ENCODE assay signal across 25 cellular contexts in the genomic region with DNA sequence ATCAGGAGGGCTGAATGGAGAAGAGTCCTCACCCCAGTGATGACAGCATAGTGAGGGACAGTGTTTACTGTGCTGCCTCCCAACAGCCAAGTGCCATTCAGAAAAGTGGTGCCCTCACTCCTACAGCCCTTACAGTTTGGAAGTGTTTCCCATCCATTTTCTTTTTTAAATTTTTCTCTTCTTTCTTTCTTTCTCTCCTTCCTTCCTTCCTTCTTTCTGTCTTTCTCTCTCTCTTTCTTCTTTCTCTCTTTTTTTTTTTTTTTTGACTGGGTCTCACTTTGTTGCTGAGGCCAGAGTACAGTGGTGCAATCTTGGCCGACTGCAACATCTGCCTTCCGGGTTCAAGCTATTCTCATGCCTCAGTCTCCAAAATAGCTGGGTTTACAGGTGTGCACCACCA.
A peak's percentile ranks its signal among the peaks of the same experiment; 100 is the strongest.
DNase-seq lines count a peak whose midpoint lies in the region; ATAC-seq, FAIRE-seq and TF ChIP-seq lines count a peak whose summit lies in the region.
"Had no signal": no experiment of that assay in that cellular context is flagged by ENCODE, and none has a peak within 500 bp of the region (broad histone marks: within the 10 kb centered on the region; RNA-seq: fewer than 3 reads in every experiment).

No MANE protein-coding gene starts in this region.

- intact Hi-C loops in activated CD4-positive, alpha-beta T cell treated with anti-CD3 and anti-CD28 coated beads, Interleukin-2, amount 10 ng/mL, durations not matched to agents 24 days and 14 days (cut with micrococcal nuclease): loop anchor here (2.0 kb wide), 2 partner anchors 23 to 63 kb away; no protein-coding TSS in a partner anchor

- POLR2A ChIA-PET in HEK293 (lab: Yijun Ruan, JAX): no interaction called here
- POLR2A ChIA-PET in H1 (lab: Charles Lee; ENCODE audit: partially characterized antibody): no interaction called here

- TF ChIP-seq RAD21 in H1 (IDR thresholded peaks at IDR 0.05 in 1 of 2, conservative IDR thresholded peaks at IDR 0.05 in 1 of 2; ENCODE audit: low read depth in 2 of 2, low read length in 2 of 2): no peak

- H4K91ac ChIP-seq in H1 (replicated peaks; ENCODE audit: insufficient read length, low read length): no peak overlapping the region

- 0 out of 2 replicates have a peak overlapping the region, but pooled peaks have one; percentile 7 for H2BK20ac ChIP-seq in H1 (ENCODE audit: low read length)

- H3K79me1 ChIP-seq in H1 (ENCODE audit: low read depth, low read length): no peaks in the 10 kb centered on the region

- no peak for TF ChIP-seq EP300 in H1 (IDR thresholded peaks at IDR 0.05; ENCODE audit: borderline replicate concordance in 1 of 2, low read depth in 2 of 2, low read length in 2 of 2)

- H2AK5ac ChIP-seq in H1 (ENCODE audit: low read depth, low read length): no peak overlapping the region; the same call in 1 of the 2 replicates

- no peak overlapping the region for H4K5ac ChIP-seq in H1 (ENCODE audit: insufficient read length, low read depth, low read length)

- no peak for ATAC-seq in activated CD4-positive, CD25-positive, alpha-beta regulatory T cell treated with anti-CD3 and anti-CD28 coated beads, Interleukin-2, amount 50 U/mL, for 24 hours
- ATAC-seq in GM18861 (IDR thresholded peaks at IDR 0.05; ENCODE audit: unreplicated experiment): no peak
- ATAC-seq: A549, HCT116 had no signal

- H3K27ac Mint-ChIP-seq in activated CD4-positive, alpha-beta T cell treated with anti-CD3 and anti-CD28 coated beads, Interleukin-2, amount 10 ng/mL, durations not matched to agents 24 days and 14 days: peak overlapping the region; percentile 39
- H3K27ac Mint-ChIP-seq: CD14-positive monocyte; CD4-positive, alpha-beta T cell; H9; HFFc6 had no signal

- WGBS in H1 (ENCODE audit: extremely low coverage in 1 of 2, insufficient coverage in 1 of 2, insufficient read length in 1 of 2, insufficient replicate concordance in 2 of 2, low coverage in 1 of 2, low lambda C conversion rate in 2 of 2, missing lambda C conversion rate in 1 of 2), 2 experiments: 95% methylated on average over 2 of the region's 2 CpGs; no CpG with 5 or more reads in 1 of the 2 experiments

- H3K14ac ChIP-seq in H1 (ENCODE audit: insufficient read length): no peak overlapping the region

- H3K4me3 ChIP-seq in HEK293 (ENCODE audit: low read depth, low read length) (no peak overlapping the region), H1 (ENCODE audit: extremely low read depth in 1 of 4, insufficient read depth in 2 of 4, low read depth in 3 of 4, low read length in 4 of 4) (no peak overlapping the region)
- H3K4me3 ChIP-seq: A549; BLaER1 treated with 17β-estradiol and CSF1 and Interleukin-3, amounts not matched to agents 10 nM and 100 nM had no signal

- no peak overlapping the region for H3K4me3 Mint-ChIP-seq in activated CD4-positive, alpha-beta T cell treated with anti-CD3 and anti-CD28 coated beads, Interleukin-2, amount 10 ng/mL, durations not matched to agents 24 days and 14 days
- H3K4me3 Mint-ChIP-seq: CD14-positive monocyte; CD4-positive, alpha-beta T cell; CD8-positive, alpha-beta memory T cell; H9; HFFc6 had no signal

- H3K79me2 ChIP-seq in H1 (ENCODE audit: control insufficient read depth in 1 of 2, insufficient read depth in 2 of 2, low read length in 2 of 2): no peaks in the 10 kb centered on the region

- H3K9me3 ChIP-seq in HEK293 (ENCODE audit: control insufficient read depth, insufficient read depth, low read depth, low read length) (no peaks in the 10 kb centered on the region), H1 (ENCODE audit: insufficient read depth in 2 of 2, low read depth in 1 of 2, low read length in 1 of 2) (no peaks in the 10 kb centered on the region)
- H3K9me3 ChIP-seq: BE2C; BLaER1 treated with 17β-estradiol and CSF1 and Interleukin-3, amounts not matched to agents 10 nM and 100 nM had no signal

- CTCF ChIA-PET in HEK293 (lab: Yijun Ruan, JAX): interaction anchor here (0.5 to 1.5 kb wide), 2 partner anchors 9 to 16 kb away, joined by 7 to 8 read pairs; no protein-coding TSS in a partner anchor
- CTCF ChIA-PET in H1 (lab: Charles Lee; ENCODE audit: partially characterized antibody): interaction anchor here (0.8 to 1.5 kb wide), 3 partner anchors 11 to 207 kb away, joined by 3 to 5 read pairs (median 3); no protein-coding TSS in a partner anchor

- H2BK12ac ChIP-seq in H1 (ENCODE audit: low read depth, low read length): no peak overlapping the region

- no peak overlapping the region for H2BK15ac ChIP-seq in H1 (ENCODE audit: low read length)

- peaks cover 7% of the 10 kb centered on the region for H3K4me1 ChIP-seq in HEK293 (ENCODE audit: control insufficient read depth, insufficient read depth, low read length)
- H3K4me1 ChIP-seq in H1 (replicated peaks in 1 of 4; ENCODE audit: control insufficient read depth in 3 of 4, insufficient read depth in 4 of 4, low read length in 3 of 4): peaks cover 2 to 4% (median 3%) of the 10 kb centered on the region in 4 experiments; a peak in 3 of 7 replicates
- H3K4me1 ChIP-seq: A549, BE2C had no signal

- no peaks in the 10 kb centered on the region for H3K23me2 ChIP-seq in H1 (ENCODE audit: low read depth, low read length)

- no peaks in the 10 kb centered on the region for H4K20me1 ChIP-seq in H1 (replicated peaks in 1 of 2; ENCODE audit: control insufficient read depth in 1 of 2, insufficient read depth in 2 of 2, low read length in 2 of 2)
- H4K20me1 ChIP-seq: BLaER1 treated with 17β-estradiol and CSF1 and Interleukin-3, amounts not matched to agents 10 nM and 100 nM had no signal

- H3K23ac ChIP-seq in H1 (ENCODE audit: insufficient read length): no peak overlapping the region

- no peak overlapping the region for H2BK5ac ChIP-seq in H1 (ENCODE audit: low read depth, low read length)

- no peak overlapping the region for H4K8ac ChIP-seq in H1 (ENCODE audit: extremely low read depth, insufficient read depth, low read length)

- no peaks in the 10 kb centered on the region for H3K9me3 Mint-ChIP-seq in activated CD4-positive, alpha-beta T cell treated with anti-CD3 and anti-CD28 coated beads, Interleukin-2, amount 10 ng/mL, durations not matched to agents 24 days and 14 days
- H3K9me3 Mint-ChIP-seq: CD4-positive, alpha-beta T cell; H9 had no signal

- H3K27ac ChIP-seq in HEK293 (ENCODE audit: extremely low read depth, low read depth, low read length) (no peak overlapping the region), H1 (ENCODE audit: low read depth, low read length) (no peak overlapping the region)
- H3K27ac ChIP-seq: A549; BLaER1 treated with 17β-estradiol and CSF1 and Interleukin-3, amounts not matched to agents 10 nM and 100 nM had no signal

- H3K18ac ChIP-seq in H1 (ENCODE audit: extremely low read depth, low read length): no peak overlapping the region

- FAIRE-seq in H1 (lab: Jason Lieb, UNC) (no peak), urothelium cell line (lab: Jason Lieb, UNC) (peak; percentile 59)
- FAIRE-seq: D721Med, GM12891, GM18507 had no signal

- no peak overlapping the region for H3K4me2 ChIP-seq in H1 (ENCODE audit: insufficient read depth in 1 of 2, low read depth in 2 of 2, low read length in 2 of 2)
- H3K4me2 ChIP-seq: A549; BLaER1 treated with 17β-estradiol and CSF1 and Interleukin-3, amounts not matched to agents 10 nM and 100 nM had no signal

- H3K36me3 ChIP-seq in HEK293 (ENCODE audit: control insufficient read depth in 2 of 2, insufficient read depth in 1 of 2, low read length in 2 of 2): no peaks in the 10 kb centered on the region; a peak in 1 of 3 replicates
- H3K36me3 ChIP-seq in H1 (ENCODE audit: control insufficient read depth in 2 of 4, insufficient read depth in 4 of 4, low read length in 3 of 4): no peaks in the 10 kb centered on the region; a peak in 1 of 8 replicates
- H3K36me3 ChIP-seq: BE2C; BLaER1 treated with 17β-estradiol and CSF1 and Interleukin-3, amounts not matched to agents 10 nM and 100 nM had no signal

- H3K9ac ChIP-seq in H1 (replicated peaks in 1 of 4; ENCODE audit: extremely low read depth in 1 of 4, low read depth in 3 of 4, low read length in 3 of 4): no peak overlapping the region
- H3K9ac ChIP-seq: BLaER1 treated with 17β-estradiol and CSF1 and Interleukin-3, amounts not matched to agents 10 nM and 100 nM had no signal

- no peak for DNase-seq in activated CD4-positive, alpha-beta T cell treated with anti-CD3 and anti-CD28 coated beads, Interleukin-2, amount 10 ng/mL, durations not matched to agents 24 days and 14 days
- DNase-seq in activated CD4-positive, alpha-beta T cell treated with anti-CD3 and anti-CD28 coated beads, Interleukin-2, amount 50 U/mL, for 4 hours: no peak
- no peak for DNase-seq in H1 (ENCODE audit: low read depth in 1 of 2, low spot score in 2 of 2)
- no peak for DNase-seq in urothelium cell line (ENCODE audit: low spot score)
- DNase-seq: 8988T; ACHN; AML-193; BE2C; CD4-positive, alpha-beta T cell; CD8-positive, alpha-beta memory T cell; DMS 273 treated with DMSO at 0.1 percent for 48 hours; DMS79; GF-D8; H9; HFFc6 had no signal

- no peaks in the 10 kb centered on the region for H3K36me3 Mint-ChIP-seq in activated CD4-positive, alpha-beta T cell treated with anti-CD3 and anti-CD28 coated beads, Interleukin-2, amount 10 ng/mL, durations not matched to agents 24 days and 14 days (ENCODE audit: low read depth)
- H3K36me3 Mint-ChIP-seq: CD14-positive monocyte had no signal

- no peaks in the 10 kb centered on the region for H3K27me3 ChIP-seq in H1 (replicated peaks in 1 of 4; ENCODE audit: control insufficient read depth in 3 of 4, extremely low read depth in 1 of 4, insufficient read depth in 3 of 4, low read length in 3 of 4)
- H3K27me3 ChIP-seq: BE2C; BLaER1 treated with 17β-estradiol and CSF1 and Interleukin-3, amounts not matched to agents 10 nM and 100 nM had no signal

- H3K56ac ChIP-seq in H1 (replicated peaks; ENCODE audit: insufficient read length, low read depth, low read length): no peak overlapping the region

- no peak overlapping the region for H2BK120ac ChIP-seq in H1 (replicated peaks; ENCODE audit: low read depth, low read length)

- H3K4ac ChIP-seq in H1 (replicated peaks; ENCODE audit: insufficient read length, low read depth, low read length): no peak overlapping the region

- no peak overlapping the region for H2AFZ ChIP-seq in H1 (ENCODE audit: low read length)

- no peaks in the 10 kb centered on the region for H3K27me3 Mint-ChIP-seq in activated CD4-positive, alpha-beta T cell treated with anti-CD3 and anti-CD28 coated beads, Interleukin-2, amount 10 ng/mL, durations not matched to agents 24 days and 14 days
- H3K27me3 Mint-ChIP-seq: CD4-positive, alpha-beta T cell; CD8-positive, alpha-beta memory T cell had no signal

- TF ChIP-seq POLR2A in H1 (IDR thresholded peaks at IDR 0.05; ENCODE audit: control extremely low read depth in 1 of 2, low read depth in 2 of 2, low read length in 2 of 2): no peak

- TF ChIP-seq CTCF in HEK293 (tag by site-specific recombination; IDR thresholded peaks at IDR 0.05) (no peak), H1 (IDR thresholded peaks at IDR 0.05; ENCODE audit: control extremely low read depth in 1 of 3, insufficient read depth in 1 of 3, low read depth in 1 of 3, low read length in 3 of 3) (no peak)

- peaks cover 46% of the 10 kb centered on the region for H3K4me1 Mint-ChIP-seq in activated CD4-positive, alpha-beta T cell treated with anti-CD3 and anti-CD28 coated beads, Interleukin-2, amount 10 ng/mL, durations not matched to agents 24 days and 14 days
- H3K4me1 Mint-ChIP-seq: CD8-positive, alpha-beta memory T cell had no signal

TF ChIP-seq in H1, 55 proteins besides CTCF, POLR2A, EP300 and RAD21 (continues in another document):
- TF ChIP-seq POU5F1 (IDR thresholded peaks at IDR 0.05; ENCODE audit: low read depth, low read length): no peak
